In genomic region chr9:87479801-87480201, GRCh38 we compare ENCODE assay signal across 1 cellular context.
TF ChIP-seq lines count a peak whose summit lies in the region.

No MANE protein-coding gene starts in this region.

TF ChIP-seq in K562, 482 proteins besides CTCF, POLR2A, EP300 and RAD21 (continued from another document and continues in another):
- TF ChIP-seq MNT (conservative IDR thresholded peaks at IDR 0.05) (0 out of 4 replicates have a peak, but pooled peaks have one; percentile 18 to 19), CEBPG (CRISPR knock-in tag; IDR thresholded peaks at IDR 0.05) (no peak), CEBPG (tag; conservative IDR thresholded peaks at IDR 0.05 in 1 of 2, IDR thresholded peaks at IDR 0.05 in 1 of 2) (no peak), RBM17 (IDR thresholded peaks at IDR 0.05; ENCODE audit: borderline replicate concordance, low read depth, low read length) (no peak), ZEB2 (IDR thresholded peaks at IDR 0.05) (no peak), NRF1 (conservative IDR thresholded peaks at IDR 0.05 in 1 of 2, IDR thresholded peaks at IDR 0.05 in 1 of 2) (no peak), E2F1 (CRISPR knock-in tag; IDR thresholded peaks at IDR 0.05) (no peak), SMARCE1 (IDR thresholded peaks at IDR 0.05) (peak; percentile 67; the same call in 1 of the 2 replicates), ZBTB2 (IDR thresholded peaks at IDR 0.05) (no peak), PHB (CRISPR knock-in tag; IDR thresholded peaks at IDR 0.05) (no peak), HDAC1 (IDR thresholded peaks at IDR 0.05) (no peak), SMC3 (conservative IDR thresholded peaks at IDR 0.05; ENCODE audit: insufficient read depth, low read depth, low read length) (no peak), ARNT (IDR thresholded peaks at IDR 0.05) (no peak), ZNF140 (CRISPR knock-in tag; IDR thresholded peaks at IDR 0.05) (no peak), TOE1 (IDR thresholded peaks at IDR 0.05; ENCODE audit: borderline replicate concordance) (peak; percentile 78; the same call in 1 of the 2 replicates), TOE1 (CRISPR knock-in tag; IDR thresholded peaks at IDR 0.05; ENCODE audit: borderline replicate concordance, low read depth) (no peak), KLF16 (IDR thresholded peaks at IDR 0.05) (no peak), CREB5 (CRISPR knock-in tag; IDR thresholded peaks at IDR 0.05) (no peak), PATZ1 (CRISPR knock-in tag; IDR thresholded peaks at IDR 0.05; ENCODE audit: borderline replicate concordance) (no peak), CXXC5 (CRISPR knock-in tag; IDR thresholded peaks at IDR 0.05) (no peak), ZFPM2 (CRISPR knock-in tag; IDR thresholded peaks at IDR 0.05) (no peak), TSC22D4 (tag; IDR thresholded peaks at IDR 0.05) (no peak), CUX1 (CRISPR knock-in tag; IDR thresholded peaks at IDR 0.05) (no peak), RBM22 (IDR thresholded peaks at IDR 0.05; ENCODE audit: low read depth, low read length, poor library complexity, severe bottlenecking) (no peak), FOSL1 (tag; conservative IDR thresholded peaks at IDR 0.05) (peak; percentile 61), PHF21A (IDR thresholded peaks at IDR 0.05; ENCODE audit: borderline replicate concordance, low read depth) (no peak), ESRRB (CRISPR knock-in tag; IDR thresholded peaks at IDR 0.05; ENCODE audit: borderline replicate concordance) (no peak), E2F6 (IDR thresholded peaks at IDR 0.05; ENCODE audit: borderline replicate concordance in 1 of 2, extremely low read depth in 1 of 2, insufficient read depth in 1 of 2, insufficient read length in 1 of 2, low read depth in 1 of 2, low read length in 1 of 2, poor library complexity in 1 of 2, severe bottlenecking in 1 of 2) (no peak), GATA2 (CRISPR knock-in tag; IDR thresholded peaks at IDR 0.05) (no peak), ARID4B (CRISPR knock-in tag; IDR thresholded peaks at IDR 0.05) (no peak), TEAD2 (tag; IDR thresholded peaks at IDR 0.05) (no peak), ZNF24 (IDR thresholded peaks at IDR 0.05) (no peak), GABPB2 (CRISPR knock-in tag; conservative IDR thresholded peaks at IDR 0.05) (no peak), ATF6 (CRISPR knock-in tag; IDR thresholded peaks at IDR 0.05) (no peak), NCOA4 (IDR thresholded peaks at IDR 0.05; ENCODE audit: partially characterized antibody) (no peak), ZNF77 (CRISPR knock-in tag; IDR thresholded peaks at IDR 0.05) (no peak), CBFA2T2 (conservative IDR thresholded peaks at IDR 0.05) (peak; percentile 32; the same call in 1 of the 2 replicates), THRAP3 (IDR thresholded peaks at IDR 0.05; ENCODE audit: borderline replicate concordance) (no peak), ESRRA (IDR thresholded peaks at IDR 0.05; ENCODE audit: borderline replicate concordance, low read depth) (peak; percentile 73; the same call in 1 of the 2 replicates), ZFP36 (IDR thresholded peaks at IDR 0.05; ENCODE audit: low read depth, low read length, partially characterized antibody) (no peak), NCOA1 (IDR thresholded peaks at IDR 0.05; ENCODE audit: low read depth) (no peak), RFX7 (CRISPR knock-in tag; IDR thresholded peaks at IDR 0.05) (no peak), NFIC (IDR thresholded peaks at IDR 0.05) (no peak), ZNF3 (CRISPR knock-in tag; IDR thresholded peaks at IDR 0.05) (no peak), HDAC6 (IDR thresholded peaks at IDR 0.05; ENCODE audit: low read depth, low read length) (no peak), PHF8 (IDR thresholded peaks at IDR 0.05; ENCODE audit: borderline replicate concordance, low read length) (no peak), ZNF384 (IDR thresholded peaks at IDR 0.05; ENCODE audit: low read depth, low read length) (no peak)
